ENCODE assay signal across 25 cellular contexts in the genomic region with DNA sequence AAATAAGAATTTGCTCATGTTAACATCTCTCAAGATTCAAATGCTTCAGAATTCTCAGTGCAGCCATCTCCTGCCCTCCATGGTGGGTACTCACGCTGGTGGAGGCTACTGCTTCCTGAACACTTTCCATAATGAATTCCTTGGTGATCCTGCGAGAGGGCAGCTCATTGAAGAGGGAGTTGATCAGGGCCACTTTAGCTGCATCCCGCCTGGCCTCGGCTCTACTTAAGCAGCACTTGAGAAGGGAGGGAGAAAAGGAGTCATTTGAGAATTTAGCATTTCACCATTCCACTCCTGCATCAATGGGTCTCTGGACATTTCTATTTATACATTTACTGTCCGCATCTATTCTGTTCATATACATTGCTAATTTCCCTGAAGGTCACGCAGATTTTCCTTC. TPM values are rescaled to one million over a fixed set of nuclear protein-coding genes. Genes with fewer than 3 reads are reported as not detected.
"Had no signal": no experiment of that assay in that cellular context is flagged by ENCODE, and none has a peak within 500 bp of the region (broad histone marks: within the 10 kb centered on the region; RNA-seq: fewer than 3 reads in every experiment).

No MANE protein-coding gene starts in this region.

- DNase-seq: KBM-7, MV-4-11, NCI-H1048, NCI-H1105, NCI-H1436 treated with DMSO at 0.1 percent for 48 hours, NCI-H1694, NCI-H1930, NCI-H2081, NCI-H2107, NCI-H2171 treated with DMSO at 0.1 percent for 48 hours, NCI-H226, NCI-H446, NCI-H510A, NCI-H524 treated with DMSO at 0.1 percent for 48 hours, NCI-H69, NCI-H774, Right ventricle myocardium superior, RPMI8226, SK-N-SH, SW 1271, T-cell had no signal

- H3K4me3 Mint-ChIP-seq: T-cell had no signal

- H3K36me3 Mint-ChIP-seq: T-cell had no signal

- H3K9me3 Mint-ChIP-seq: T-cell had no signal

- ATAC-seq: T-cell had no signal

- H3K27ac Mint-ChIP-seq: T-cell had no signal

RNA-seq across cellular contexts. Expression of gene LIX1, which starts 35.1 kb away (rescaled TPM):
- total RNA-seq: HT-29, LHCN-M2, MCF 10A, Right ventricle myocardium superior, SK-MEL-5, T-cell had no signal
